10 cellular contexts compared by ENCODE assay signal in the genomic region with DNA sequence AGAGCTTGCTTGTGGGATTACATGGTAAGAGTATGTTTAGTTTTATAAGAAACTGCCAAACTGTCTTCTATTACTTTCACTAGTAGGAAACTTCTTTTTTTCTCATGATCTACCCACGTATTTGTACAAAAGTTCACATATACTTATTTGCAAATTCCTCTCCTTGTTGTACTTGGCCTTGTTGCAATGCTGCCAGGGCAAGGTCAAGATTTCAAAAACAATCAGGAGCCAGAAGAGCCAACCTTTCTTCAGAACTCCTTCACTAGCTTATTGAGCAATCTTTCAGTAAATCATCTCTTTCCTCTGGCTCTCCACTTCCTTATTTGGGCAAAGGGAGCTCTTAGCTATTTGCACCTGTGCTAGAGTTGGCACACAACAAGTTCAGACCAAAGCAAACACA. TPM values are rescaled to one million over a fixed set of nuclear protein-coding genes. Genes with fewer than 3 reads are reported as not detected.
DNase-seq lines count a peak whose midpoint lies in the region; ATAC-seq and TF ChIP-seq lines count a peak whose summit lies in the region.
"Had no signal": no experiment of that assay in that cellular context is flagged by ENCODE, and none has a peak within 500 bp of the region (broad histone marks: within the 10 kb centered on the region; RNA-seq: fewer than 3 reads in every experiment).

No MANE protein-coding gene starts in this region.

- TF ChIP-seq CTCF in brain microvascular endothelial cell (IDR thresholded peaks at IDR 0.05; ENCODE audit: low read depth, low read length, missing control alignments) (no peak), GM13977 (IDR thresholded peaks at IDR 0.05; ENCODE audit: extremely low read depth, insufficient read depth, missing control alignments) (no peak)

- H3K36me3 ChIP-seq in brain microvascular endothelial cell (replicated peaks): no peaks in the 10 kb centered on the region

- peak; percentile 86 for ATAC-seq in GM18907 (IDR thresholded peaks at IDR 0.05; ENCODE audit: unreplicated experiment)
- ATAC-seq in HG03460 (IDR thresholded peaks at IDR 0.05; ENCODE audit: unreplicated experiment): peak; percentile 85

- DNase-seq in brain microvascular endothelial cell (peak; percentile 65), pulmonary artery endothelial cell (ENCODE audit: low read depth, low spot score) (peak; percentile 73), GM13977 (ENCODE audit: low spot score) (no peak), KG1 (lab: John Stamatoyannopoulos, UW) (no peak), NCI-H524 treated with DMSO at 0.1 percent for 48 hours (lab: John Stamatoyannopoulos, UW) (no peak)
- no peak for DNase-seq in activated CD4-positive, alpha-beta T cell treated with anti-CD3 and anti-CD28 coated beads, Interleukin-2, amount 50 U/mL, for 48 hours
- DNase-seq: activated CD4-positive, alpha-beta T cell treated with anti-CD3 and anti-CD28 coated beads for 4 hours had no signal

- H3K4me3 ChIP-seq in brain microvascular endothelial cell (ENCODE audit: low read depth, low read length): no peak overlapping the region

- H3K27me3 ChIP-seq in brain microvascular endothelial cell (replicated peaks): no peaks in the 10 kb centered on the region

- in situ Hi-C loops in brain microvascular endothelial cell (cut with HindIII; ENCODE audit: low pct_ligation_motif_present, low sequenced_read_pairs): no loop called here
- in situ Hi-C loops in GM13977 (cut with MboI; ENCODE audit: low pct_unique_long_range_greater_than_20kb, low sequenced_read_pairs, unreplicated experiment): loop anchor here (10.0 kb wide), 1 partner anchor 58 kb away; no protein-coding TSS in a partner anchor

- peak overlapping the region; percentile 19 for H3K27ac ChIP-seq in brain microvascular endothelial cell

RNA-seq across cellular contexts. Expression of a gene that starts 9.7 kb away (rescaled TPM):
- 17.6 and 19.1 TPM in 2 replicates for total RNA-seq in pulmonary artery endothelial cell

RNA-seq across cellular contexts. Expression of a gene that starts 13.2 kb away (rescaled TPM):
- 29.3 and 58.3 TPM in 2 replicates for total RNA-seq in pulmonary artery endothelial cell

RNA-seq across cellular contexts. Expression of a gene that starts 27.2 kb away (rescaled TPM):
- total RNA-seq in pulmonary artery endothelial cell: not detected in 2 replicates
- total RNA-seq: subcutaneous adipose tissue had no signal

RNA-seq across cellular contexts. Expression of a gene that starts 51.4 kb away (rescaled TPM):
- total RNA-seq in pulmonary artery endothelial cell: not detected in 2 replicates
- total RNA-seq: subcutaneous adipose tissue had no signal

Comparison
In these comparisons a context has a peak if more than half of its experiments do, and no peak if none do; other contexts are left out.
1. DNase-seq: peak in brain microvascular endothelial cell (single experiment) and pulmonary artery endothelial cell (single experiment); none in GM13977 (single experiment), KG1 (single experiment), activated CD4-positive, alpha-beta T cell treated with anti-CD3 and anti-CD28 coated beads, Interleukin-2, amount 50 U/mL, for 48 hours (0 of 2) and NCI-H524 treated with DMSO at 0.1 percent for 48 hours (single experiment).